In the genomic region with DNA sequence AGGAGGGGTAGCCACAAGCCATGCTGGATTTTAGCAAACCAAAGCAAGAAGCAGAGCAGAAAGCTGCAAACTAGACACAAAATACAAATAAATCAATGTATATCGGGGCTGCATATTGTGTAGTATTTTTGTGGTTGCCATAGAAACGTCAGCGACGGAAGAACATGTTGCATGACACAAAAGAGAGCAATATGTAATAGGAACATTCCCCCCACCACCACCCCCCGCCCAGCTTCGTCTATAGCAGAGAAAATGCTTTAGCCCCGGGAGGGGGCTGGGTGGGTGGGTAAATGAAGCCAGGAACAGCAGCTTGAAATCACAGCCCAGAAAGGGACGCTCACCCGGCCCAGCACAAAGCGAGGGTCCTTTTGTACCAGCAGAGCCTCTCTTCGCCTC, we compare ENCODE assay signal across 8 cellular contexts. TPM values are rescaled to one million over a fixed set of nuclear protein-coding genes. Genes with fewer than 3 reads are reported as not detected.
DNase-seq lines count a peak whose midpoint lies in the region; ATAC-seq and TF ChIP-seq lines count a peak whose summit lies in the region.

No MANE protein-coding gene starts in this region.

- no peaks in the 10 kb centered on the region for H3K27me3 Mint-ChIP-seq in activated T-helper 17 cell treated with anti-CD3 and anti-CD28 coated beads, Interleukin-2, amount 50 U/mL, for 72 hours

- TF ChIP-seq CTCF in AG09309 (IDR thresholded peaks at IDR 0.05; ENCODE audit: control insufficient read depth, insufficient read depth, low read depth, low read length, missing control alignments) (no peak), foreskin keratinocyte (conservative IDR thresholded peaks at IDR 0.05) (no peak), prostate gland (IDR thresholded peaks at IDR 0.05) (no peak)

- H3K4me3 ChIP-seq in AG09309 (ENCODE audit: control insufficient read depth, low read depth, low read length) (peak overlapping the region; percentile 74), prostate gland (peak overlapping the region; percentile 36 to 39)

- H3K4me1 Mint-ChIP-seq in activated T-helper 17 cell treated with anti-CD3 and anti-CD28 coated beads, Interleukin-2, amount 50 U/mL, for 72 hours: peaks cover 20% of the 10 kb centered on the region

- no peaks in the 10 kb centered on the region for H3K9me3 ChIP-seq in prostate gland

- H3K27me3 ChIP-seq in foreskin keratinocyte (no peaks in the 10 kb centered on the region), prostate gland (replicated peaks; ENCODE audit: insufficient read depth) (peaks cover 2% of the 10 kb centered on the region)

- H3K27ac ChIP-seq in foreskin keratinocyte (peak overlapping the region; percentile 13), prostate gland (peak overlapping the region; percentile 23 to 63)

- DNase-seq in AG09309 (ENCODE audit: low read depth): no peak
- peak; percentile 66 for DNase-seq in NCI-H774 (lab: John Stamatoyannopoulos, UW)
- DNase-seq in foreskin keratinocyte: no peak
- DNase-seq in prostate gland (ENCODE audit: low spot score): no peak
- DNase-seq in RPMI8226: no peak

- peak overlapping the region; percentile 95 for H3K27ac Mint-ChIP-seq in activated T-helper 17 cell treated with anti-CD3 and anti-CD28 coated beads, Interleukin-2, amount 50 U/mL, for 72 hours

- H3K4me1 ChIP-seq in foreskin keratinocyte (no peaks in the 10 kb centered on the region), prostate gland (replicated peaks) (no peaks in the 10 kb centered on the region)

- ATAC-seq in GM21390 (IDR thresholded peaks at IDR 0.05; ENCODE audit: unreplicated experiment) (peak; percentile 4), foreskin keratinocyte (peak; percentile 36), GM19467 (IDR thresholded peaks at IDR 0.05; ENCODE audit: unreplicated experiment) (no peak)
- peak; percentile 30 for ATAC-seq in activated T-helper 17 cell treated with anti-CD3 and anti-CD28 coated beads, Interleukin-2, amount 50 U/mL, for 72 hours (replicated peaks)

- TF ChIP-seq POLR2A in prostate gland (IDR thresholded peaks at IDR 0.05): no peak

- WGBS in prostate gland: 2% methylated on average over 11 of the region's 11 CpGs

- peaks cover 7% of the 10 kb centered on the region for H3K36me3 Mint-ChIP-seq in activated T-helper 17 cell treated with anti-CD3 and anti-CD28 coated beads, Interleukin-2, amount 50 U/mL, for 72 hours (ENCODE audit: low read depth)

- H3K36me3 ChIP-seq in prostate gland: no peaks in the 10 kb centered on the region

- intact Hi-C loops in prostate gland (cut with DNase I): loop anchor here (5.0 to 10.0 kb wide), 2 partner anchors 46 to 279 kb away; partner anchors contain the start of gene MAP3K4

- peak overlapping the region; percentile 92 for H3K4me3 Mint-ChIP-seq in activated T-helper 17 cell treated with anti-CD3 and anti-CD28 coated beads, Interleukin-2, amount 50 U/mL, for 72 hours

- H3K9me3 Mint-ChIP-seq in activated T-helper 17 cell treated with anti-CD3 and anti-CD28 coated beads, Interleukin-2, amount 50 U/mL, for 72 hours: no peaks in the 10 kb centered on the region

RNA-seq across cellular contexts. Expression of gene AGPAT4, which starts 0.5 kb away (rescaled TPM):
- total RNA-seq in activated T-helper 17 cell treated with anti-CD3 and anti-CD28 coated beads, Interleukin-2, amount 50 U/mL, for 72 hours: 10 to 100 TPM; 12.3 to 13.2 TPM
- total RNA-seq in foreskin keratinocyte: 3.9 and 5.8 TPM in 2 replicates
- polyA plus RNA-seq in foreskin keratinocyte: 2.3 and 3.1 TPM in 2 replicates
- 1 to 10 TPM; 1.7 to 4.2 TPM for total RNA-seq in prostate gland
